ENCODE assay signal across 24 cellular contexts in genomic region chr2:26581266-26581990, GRCh38. TPM values are rescaled to one million over a fixed set of nuclear protein-coding genes. Genes with fewer than 3 reads are reported as not detected.
A peak's percentile ranks its signal among the peaks of the same experiment; 100 is the strongest.
DNase-seq lines count a peak whose midpoint lies in the region; ATAC-seq, FAIRE-seq and TF ChIP-seq lines count a peak whose summit lies in the region.
"Had no signal": no experiment of that assay in that cellular context is flagged by ENCODE, and none has a peak within 500 bp of the region (broad histone marks: within the 10 kb centered on the region; RNA-seq: fewer than 3 reads in every experiment).

No MANE protein-coding gene starts in this region.

- TF ChIP-seq RAD21 in HepG2 (CRISPR knock-in tag; IDR thresholded peaks at IDR 0.05) = no peak

- H3K4me2 ChIP-seq in HepG2 (ENCODE audit: low read depth, low read length) = no peak overlapping the region

- POLR2A ChIA-PET in HepG2 (lab: Yijun Ruan, JAX) = no interaction called here

- H3K27ac ChIP-seq in right lobe of liver = no peak overlapping the region
- H3K27ac ChIP-seq in HepG2 (ENCODE audit: extremely low read length, insufficient read depth, low read length) = no peak overlapping the region
- no peak overlapping the region for H3K27ac ChIP-seq in sigmoid colon
- H3K27ac ChIP-seq: GM23248 had no signal

- H3K9me3 ChIP-seq in right lobe of liver (no peaks in the 10 kb centered on the region), HepG2 (ENCODE audit: low read length) (no peaks in the 10 kb centered on the region), sigmoid colon (no peaks in the 10 kb centered on the region)
- H3K9me3 ChIP-seq: MG63 had no signal

- WGBS in right lobe of liver (ENCODE audit: insufficient coverage, low coverage, low lambda C conversion rate, missing lambda C conversion rate) = 68% methylated on average over 6 of the region's 12 CpGs
- 8% methylated on average over 11 of the region's 12 CpGs for WGBS in HepG2 (ENCODE audit: low lambda C conversion rate)
- 91 to 92% methylated on average over 12 of the region's 12 CpGs for WGBS in sigmoid colon, 2 donors

- CTCF ChIA-PET in HepG2 (lab: Yijun Ruan, JAX; ENCODE audit: low intra/inter-chr PET ratio, low total read pairs) = no interaction called here

- in situ Hi-C loops in HepG2 (cut with HindIII; ENCODE audit: extremely low pct_ligation_motif_present, low pct_unique_long_range_greater_than_20kb) = no loop called here

- TF ChIP-seq POLR2A in right lobe of liver (IDR thresholded peaks at IDR 0.05) (no peak), HepG2 (IDR thresholded peaks at IDR 0.05; ENCODE audit: insufficient read depth in 1 of 2, low read depth in 2 of 2, low read length in 2 of 2) (no peak), sigmoid colon (IDR thresholded peaks at IDR 0.05) (no peak), H54 (IDR thresholded peaks at IDR 0.05; ENCODE audit: low read depth, low read length) (no peak)

- H4K20me1 ChIP-seq in HepG2 (ENCODE audit: insufficient read depth, low read length) = peaks cover 9% of the 10 kb centered on the region

- intact Hi-C loops in right lobe of liver (cut with DNase I) (no loop called here), HepG2 (cut with micrococcal nuclease; ENCODE audit: unreplicated experiment) (no loop called here), sigmoid colon (cut with DNase I) (no loop called here)

- H3K27me3 ChIP-seq in right lobe of liver (no peaks in the 10 kb centered on the region), HepG2 (ENCODE audit: control insufficient read depth in 1 of 2, insufficient read depth in 2 of 2, low read length in 2 of 2) (peaks cover 28 to 94% of the 10 kb centered on the region in 2 experiments), sigmoid colon (peaks cover 0 to 24% (median 0%) of the 10 kb centered on the region in 3 donors)

- TF ChIP-seq CTCF in right lobe of liver (IDR thresholded peaks at IDR 0.05) = no peak
- no peak for TF ChIP-seq CTCF in HepG2 (CRISPR knock-in tag; IDR thresholded peaks at IDR 0.05)
- no peak for TF ChIP-seq CTCF in sigmoid colon (IDR thresholded peaks at IDR 0.05)

- BruUV-seq in HepG2 (replicated peaks; lab: Mats Ljungman, UMichigan) = no TSS peak

- H3K4me3 ChIP-seq in right lobe of liver (no peak overlapping the region), HepG2 (replicated peaks in 1 of 3; ENCODE audit: insufficient read depth in 1 of 3, low read depth in 2 of 3, low read length in 3 of 3) (no peak overlapping the region), sigmoid colon (no peak overlapping the region)
- H3K4me3 ChIP-seq: GM12878, GM23248, MG63 had no signal

- FAIRE-seq in HepG2 (lab: Jason Lieb, UNC) (no peak), H54 (lab: Jason Lieb, UNC) (no peak)
- FAIRE-seq: GM12878 had no signal

- TF ChIP-seq EP300 in HepG2 (IDR thresholded peaks at IDR 0.05; ENCODE audit: low read depth in 2 of 2, low read length in 2 of 2) (no peak), HepG2 (CRISPR knock-in tag; IDR thresholded peaks at IDR 0.05; ENCODE audit: borderline replicate concordance) (no peak), sigmoid colon (IDR thresholded peaks at IDR 0.05) (no peak)

- no peak overlapping the region for H2AFZ ChIP-seq in HepG2 (ENCODE audit: low read length)
- H2AFZ ChIP-seq: GM23248 had no signal

- DNase-seq in right lobe of liver = peak in 2 of 3 donors; percentile 3 to 33
- no peak for DNase-seq in HepG2 (ENCODE audit: low spot score)
- peak; percentile 72 for DNase-seq in mesenteric fat pad (ENCODE audit: low spot score)
- peak; percentile 53 for DNase-seq in sigmoid colon
- no peak for DNase-seq in H54 (ENCODE audit: insufficient read length, low spot score)
- no peak for DNase-seq in NCI-H774 (lab: John Stamatoyannopoulos, UW)
- DNase-seq in NCI-H1930 (lab: John Stamatoyannopoulos, UW) = no peak
- DNase-seq: ACHN; C1 segment of cervical spinal cord; CD8-positive, alpha-beta memory T cell; DMS53; EL; GM23248; Kasumi-1; MG63; NCI-H1048; NCI-H1436 treated with DMSO at 0.1 percent for 48 hours; NCI-H2029 treated with DMSO at 0.1 percent for 48 hours; NCI-H2171 treated with DMSO at 0.1 percent for 48 hours; NCI-H446 treated with DMSO at 0.1 percent for 48 hours; NCI-H69 had no signal

- H3K36me3 ChIP-seq in right lobe of liver = no peaks in the 10 kb centered on the region
- H3K36me3 ChIP-seq in HepG2 (replicated peaks in 1 of 2; ENCODE audit: control insufficient read depth in 1 of 2, insufficient read depth in 2 of 2, low read length in 2 of 2) = no peaks in the 10 kb centered on the region
- no peaks in the 10 kb centered on the region for H3K36me3 ChIP-seq in sigmoid colon
- H3K36me3 ChIP-seq: MG63 had no signal

- no peak overlapping the region for H3K9ac ChIP-seq in HepG2 (ENCODE audit: insufficient read depth, low read depth, low read length)
- H3K9ac ChIP-seq: GM23248 had no signal

- no peak for ATAC-seq in right lobe of liver
- no peak for ATAC-seq in HepG2
- ATAC-seq: GM12878, HCT116, Panc1 had no signal

- H3K79me2 ChIP-seq in HepG2 (ENCODE audit: insufficient read depth, low read length) = no peaks in the 10 kb centered on the region

- H3K4me1 ChIP-seq in right lobe of liver = no peaks in the 10 kb centered on the region
- H3K4me1 ChIP-seq in HepG2 (ENCODE audit: insufficient read depth, low read length) = no peaks in the 10 kb centered on the region
- H3K4me1 ChIP-seq in sigmoid colon = no peaks in the 10 kb centered on the region

TF ChIP-seq in HepG2, 621 proteins besides CTCF, POLR2A, EP300 and RAD21:
- TF ChIP-seq ZNF572 (CRISPR knock-in tag; IDR thresholded peaks at IDR 0.05) (no peak), ZNF513 (CRISPR knock-in tag; conservative IDR thresholded peaks at IDR 0.05) (no peak), MATR3 (CRISPR knock-in tag; IDR thresholded peaks at IDR 0.05) (no peak), NFE2L1 (CRISPR knock-in tag; IDR thresholded peaks at IDR 0.05; ENCODE audit: borderline replicate concordance) (no peak), TBL1XR1 (IDR thresholded peaks at IDR 0.05; ENCODE audit: borderline replicate concordance, low read length, partially characterized antibody) (no peak), TRIM24 (CRISPR knock-in tag; IDR thresholded peaks at IDR 0.05) (no peak), ARID2 (CRISPR knock-in tag; IDR thresholded peaks at IDR 0.05; ENCODE audit: borderline replicate concordance) (no peak), FIP1L1 (IDR thresholded peaks at IDR 0.05; ENCODE audit: borderline replicate concordance, insufficient read depth, low read depth, low read length) (no peak), MAFG (CRISPR knock-in tag; IDR thresholded peaks at IDR 0.05) (no peak), ZBTB21 (CRISPR knock-in tag; IDR thresholded peaks at IDR 0.05) (no peak), REXO4 (CRISPR knock-in tag; IDR thresholded peaks at IDR 0.05; ENCODE audit: borderline replicate concordance) (no peak), AGO1 (IDR thresholded peaks at IDR 0.05; ENCODE audit: low read depth, low read length, poor library complexity, severe bottlenecking) (no peak)
- TF ChIP-seq, protein P1, sequence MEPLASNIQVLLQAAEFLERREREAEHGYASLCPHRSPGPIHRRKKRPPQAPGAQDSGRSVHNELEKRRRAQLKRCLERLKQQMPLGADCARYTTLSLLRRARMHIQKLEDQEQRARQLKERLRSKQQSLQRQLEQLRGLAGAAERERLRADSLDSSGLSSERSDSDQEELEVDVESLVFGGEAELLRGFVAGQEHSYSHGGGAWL (CRISPR knock-in tag; IDR thresholded peaks at IDR 0.05) = no peak
- TF ChIP-seq, protein P2, sequence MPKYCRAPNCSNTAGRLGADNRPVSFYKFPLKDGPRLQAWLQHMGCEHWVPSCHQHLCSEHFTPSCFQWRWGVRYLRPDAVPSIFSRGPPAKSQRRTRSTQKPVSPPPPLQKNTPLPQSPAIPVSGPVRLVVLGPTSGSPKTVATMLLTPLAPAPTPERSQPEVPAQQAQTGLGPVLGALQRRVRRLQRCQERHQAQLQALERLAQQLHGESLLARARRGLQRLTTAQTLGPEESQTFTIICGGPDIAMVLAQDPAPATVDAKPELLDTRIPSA (CRISPR knock-in tag; IDR thresholded peaks at IDR 0.05; ENCODE audit: borderline replicate concordance) = no peak

RNA-seq across cellular contexts. Expression of gene CIB4, which starts 59.7 kb away (rescaled TPM):
- total RNA-seq in right lobe of liver = not detected
- total RNA-seq in HepG2 (2016; rRNA removed; fragmentation: Illumina TruSeq; extraction: Trizol) = not detected in 2 replicates
- not detected in 2 replicates for total RNA-seq in HepG2 (2016; cell fraction: cytosol; rRNA removed; fragmentation: Illumina TruSeq; extraction: Trizol; ENCODE audit: low read depth)
- not detected in 2 replicates for total RNA-seq in HepG2 (2016; cell fraction: insoluble cytoplasmic fraction; rRNA removed; fragmentation: Illumina TruSeq; extraction: Trizol)
- not detected in 2 replicates for total RNA-seq in HepG2 (2016; cell fraction: membrane; rRNA removed; fragmentation: Illumina TruSeq; extraction: Trizol)
- not detected in 2 replicates for total RNA-seq in HepG2 (2016; cell fraction: nucleus; rRNA removed; fragmentation: Illumina TruSeq; extraction: Trizol)
- not detected in 2 replicates for polyA plus RNA-seq in HepG2 (2011; rRNA removed)
- polyA plus RNA-seq in HepG2 (2011; cell fraction: cytosol; rRNA removed) = not detected in 2 replicates
- polyA plus RNA-seq in HepG2 (2011; cell fraction: nucleus; rRNA removed) = not detected in 2 replicates
- not detected in 2 replicates for polyA plus RNA-seq in HepG2 (2012)
- polyA plus RNA-seq in HepG2 (2016; cell fraction: cytosol; fragmentation: Illumina TruSeq; extraction: Trizol; ENCODE audit: low read depth) = not detected in 2 replicates
- not detected in 2 replicates for polyA plus RNA-seq in HepG2 (2016; cell fraction: insoluble cytoplasmic fraction; fragmentation: Illumina TruSeq; extraction: Trizol; ENCODE audit: low read depth)
- polyA plus RNA-seq in HepG2 (2016; cell fraction: membrane; fragmentation: Illumina TruSeq; extraction: Trizol; ENCODE audit: low read depth) = not detected in 2 replicates
- not detected in 2 replicates for polyA plus RNA-seq in HepG2 (2016; cell fraction: nucleus; fragmentation: Illumina TruSeq; extraction: Trizol; ENCODE audit: insufficient read depth, low read depth)
- not detected in 2 replicates for polyA minus RNA-seq in HepG2 (2011; rRNA and poly(A)+ RNA removed; ENCODE audit: low replicate concordance)
- not detected in 2 replicates for polyA minus RNA-seq in HepG2 (2011; cell fraction: cytosol; rRNA and poly(A)+ RNA removed)
- polyA minus RNA-seq in HepG2 (2011; cell fraction: nucleus; rRNA and poly(A)+ RNA removed) = not detected in 2 replicates
- not detected for total RNA-seq in mesenteric fat pad
- not detected for total RNA-seq in sigmoid colon
- polyA plus RNA-seq in sigmoid colon = not detected
- total RNA-seq: CD8-positive, alpha-beta memory T cell; GM12878; GM23248 had no signal
- polyA plus RNA-seq: CD8-positive, alpha-beta memory T cell; GM12878; GM23248 had no signal

Comparison
In these comparisons a context has a peak if more than half of its experiments do, and no peak if none do; other contexts are left out.
1. DNase-seq: peak in right lobe of liver (2 of 3), mesenteric fat pad (single experiment) and sigmoid colon (single experiment); none in HepG2 (single experiment), H54 (single experiment), NCI-H774 (single experiment) and NCI-H1930 (0 of 2).